19 cellular contexts compared by ENCODE assay signal in the genomic region with DNA sequence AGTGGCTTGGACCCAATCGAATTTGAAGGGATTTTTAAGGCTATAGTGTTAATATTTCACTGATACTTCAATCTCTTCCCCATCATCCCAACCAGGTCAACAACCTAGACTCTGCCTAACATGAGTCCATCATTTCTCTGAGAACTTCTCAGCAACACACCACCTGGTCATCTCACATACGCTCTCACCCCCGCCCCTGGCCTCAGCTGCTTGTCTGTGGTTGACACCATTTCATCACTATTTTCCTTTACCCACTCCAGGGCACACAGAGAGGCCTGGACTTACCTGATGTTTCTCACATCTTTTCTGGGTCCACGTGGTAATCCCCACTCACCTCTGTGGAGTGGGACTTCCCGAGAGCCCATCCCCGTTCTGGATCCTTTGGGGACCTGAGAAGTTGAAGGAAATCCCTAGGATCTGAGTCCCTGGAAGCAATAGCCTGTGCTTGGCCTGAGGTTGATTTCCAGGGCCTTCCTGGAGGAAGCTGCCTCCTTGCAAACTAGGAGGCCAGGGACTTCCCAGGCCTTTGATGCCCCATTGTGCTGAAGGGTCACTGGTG. TPM values are rescaled to one million over a fixed set of nuclear protein-coding genes. Genes with fewer than 3 reads are reported as not detected.
DNase-seq lines count a peak whose midpoint lies in the region; ATAC-seq and TF ChIP-seq lines count a peak whose summit lies in the region.
"Had no signal": no experiment of that assay in that cellular context is flagged by ENCODE, and none has a peak within 500 bp of the region (broad histone marks: within the 10 kb centered on the region; RNA-seq: fewer than 3 reads in every experiment).

No MANE protein-coding gene starts in this region.

- H3K4me2 ChIP-seq in Loucy (ENCODE audit: low read depth, low read length, poor library complexity, severe bottlenecking) = no peak overlapping the region

- H4K20me1 ChIP-seq in Loucy (ENCODE audit: insufficient read depth, low read length, poor library complexity, severe bottlenecking) = no peaks in the 10 kb centered on the region

- intact Hi-C loops in activated T-helper 1 cell treated with anti-CD3 and anti-CD28 coated beads, Interleukin-12 subunit alpha, Interleukin-12 subunit beta, Interleukin-2, Interleukin-4 antibody, amounts not matched to agents 30 ng/mL and 10 ng/mL and 1 ng/mL, durations not matched to agents 14 hours and 24 hours and 36 hours (cut with micrococcal nuclease) = no loop called here

- H3K4me1 ChIP-seq in Loucy (ENCODE audit: insufficient read depth, low read length, poor library complexity, severe bottlenecking) = peaks cover 14% of the 10 kb centered on the region

- H3K27me3 Mint-ChIP-seq in activated T-helper 1 cell treated with anti-CD3 and anti-CD28 coated beads, Interleukin-12 subunit alpha, Interleukin-12 subunit beta, Interleukin-2, Interleukin-4 antibody, amounts not matched to agents 30 ng/mL and 10 ng/mL and 1 ng/mL, durations not matched to agents 14 hours and 24 hours and 36 hours (ENCODE audit: insufficient read depth) = peaks cover 1% of the 10 kb centered on the region

- no peak overlapping the region for H3K27ac Mint-ChIP-seq in activated T-helper 1 cell treated with anti-CD3 and anti-CD28 coated beads, Interleukin-12 subunit alpha, Interleukin-12 subunit beta, Interleukin-2, Interleukin-4 antibody, amounts not matched to agents 30 ng/mL and 10 ng/mL and 1 ng/mL, durations not matched to agents 14 hours and 24 hours and 36 hours

- DNase-seq in myocyte (ENCODE audit: low read depth) = peak; percentile 32
- no peak for DNase-seq in activated T-helper 1 cell treated with anti-CD3 and anti-CD28 coated beads, Interleukin-12 subunit alpha, Interleukin-12 subunit beta, Interleukin-2, Interleukin-4 antibody, amounts not matched to agents 30 ng/mL and 10 ng/mL and 1 ng/mL, durations not matched to agents 14 hours and 24 hours and 36 hours (ENCODE audit: low spot score)
- no peak for DNase-seq in EL
- no peak for DNase-seq in DMS153 (lab: John Stamatoyannopoulos, UW)
- DNase-seq: BE2C; CD4-positive, CD25-positive, alpha-beta regulatory T cell; COR-L47; DMS 273 treated with DMSO at 0.1 percent for 48 hours; NCI-H1436; NCI-H1930; NCI-H345; NCI-H524 treated with DMSO at 0.1 percent for 48 hours; SW 1271 had no signal

- H3K9me3 Mint-ChIP-seq in activated T-helper 1 cell treated with anti-CD3 and anti-CD28 coated beads, Interleukin-12 subunit alpha, Interleukin-12 subunit beta, Interleukin-2, Interleukin-4 antibody, amounts not matched to agents 30 ng/mL and 10 ng/mL and 1 ng/mL, durations not matched to agents 14 hours and 24 hours and 36 hours = no peaks in the 10 kb centered on the region
- H3K9me3 Mint-ChIP-seq: CD4-positive, CD25-positive, alpha-beta regulatory T cell had no signal

- H3K4me3 ChIP-seq in Loucy (ENCODE audit: low read length, poor library complexity, severe bottlenecking) = no peak overlapping the region

- ATAC-seq in GM18511 (IDR thresholded peaks at IDR 0.05; ENCODE audit: unreplicated experiment) = peak; percentile 33
- ATAC-seq: Panc1 had no signal

- H3K4me3 Mint-ChIP-seq in activated T-helper 1 cell treated with anti-CD3 and anti-CD28 coated beads, Interleukin-12 subunit alpha, Interleukin-12 subunit beta, Interleukin-2, Interleukin-4 antibody, amounts not matched to agents 30 ng/mL and 10 ng/mL and 1 ng/mL, durations not matched to agents 14 hours and 24 hours and 36 hours = no peak overlapping the region
- H3K4me3 Mint-ChIP-seq: CD4-positive, CD25-positive, alpha-beta regulatory T cell had no signal

- no peaks in the 10 kb centered on the region for H3K27me3 ChIP-seq in Loucy (ENCODE audit: insufficient read depth, low read length, poor library complexity, severe bottlenecking)
- H3K27me3 ChIP-seq: BE2C had no signal

- H3K9me2 ChIP-seq in Loucy (replicated peaks; ENCODE audit: low read depth, low read length) = no peaks in the 10 kb centered on the region

- no peaks in the 10 kb centered on the region for H3F3A ChIP-seq in Loucy (ENCODE audit: low read depth)

- peaks cover 12% of the 10 kb centered on the region for H3K4me1 Mint-ChIP-seq in activated T-helper 1 cell treated with anti-CD3 and anti-CD28 coated beads, Interleukin-12 subunit alpha, Interleukin-12 subunit beta, Interleukin-2, Interleukin-4 antibody, amounts not matched to agents 30 ng/mL and 10 ng/mL and 1 ng/mL, durations not matched to agents 14 hours and 24 hours and 36 hours (ENCODE audit: low read depth)

- H3K9ac ChIP-seq in Loucy (ENCODE audit: low read depth, low read length, poor library complexity, severe bottlenecking) = no peak overlapping the region

- TF ChIP-seq CTCF in Loucy (conservative IDR thresholded peaks at IDR 0.05; ENCODE audit: low read length) = no peak

- H3K9me3 ChIP-seq in Loucy (ENCODE audit: insufficient read depth, low read depth, low read length) = no peaks in the 10 kb centered on the region
- H3K9me3 ChIP-seq: BE2C had no signal

- peak overlapping the region; percentile 84; the same call in 1 of the 2 replicates for H2AFZ ChIP-seq in Loucy (ENCODE audit: low read length)

- H3K79me2 ChIP-seq in Loucy (ENCODE audit: insufficient read depth, low read length) = peaks cover 2% of the 10 kb centered on the region

- H3K36me3 ChIP-seq in Loucy (ENCODE audit: insufficient read depth, low read length) = no peaks in the 10 kb centered on the region
- H3K36me3 ChIP-seq: BE2C had no signal

- no peaks in the 10 kb centered on the region for H3K36me3 Mint-ChIP-seq in activated T-helper 1 cell treated with anti-CD3 and anti-CD28 coated beads, Interleukin-12 subunit alpha, Interleukin-12 subunit beta, Interleukin-2, Interleukin-4 antibody, amounts not matched to agents 30 ng/mL and 10 ng/mL and 1 ng/mL, durations not matched to agents 14 hours and 24 hours and 36 hours (ENCODE audit: low read depth)
- H3K36me3 Mint-ChIP-seq: CD4-positive, CD25-positive, alpha-beta regulatory T cell had no signal

RNA-seq across cellular contexts. Expression of a gene that starts 3.2 kb away (rescaled TPM):
- total RNA-seq in myocyte = not detected in 2 replicates
- not detected for polyA plus RNA-seq in myocyte (2012)
- total RNA-seq in activated T-helper 1 cell treated with anti-CD3 and anti-CD28 coated beads, Interleukin-12 subunit alpha, Interleukin-12 subunit beta, Interleukin-2, Interleukin-4 antibody, amounts not matched to agents 30 ng/mL and 10 ng/mL and 1 ng/mL, durations not matched to agents 14 hours and 24 hours and 36 hours = not detected in 2 replicates
- total RNA-seq: CD4-positive, CD25-positive, alpha-beta regulatory T cell; Daoy; MCF 10A; SK-MEL-5 had no signal
- polyA plus RNA-seq: CD4-positive, CD25-positive, alpha-beta regulatory T cell had no signal

RNA-seq across cellular contexts. Expression of a gene that starts 5.6 kb away (rescaled TPM):
- 81.9 and 90.8 TPM in 2 replicates for total RNA-seq in myocyte
- polyA plus RNA-seq in myocyte (2012) = 83.4 TPM
- total RNA-seq in activated T-helper 1 cell treated with anti-CD3 and anti-CD28 coated beads, Interleukin-12 subunit alpha, Interleukin-12 subunit beta, Interleukin-2, Interleukin-4 antibody, amounts not matched to agents 30 ng/mL and 10 ng/mL and 1 ng/mL, durations not matched to agents 14 hours and 24 hours and 36 hours = 235 and 239 TPM in 2 replicates

RNA-seq across cellular contexts. Expression of a gene that starts 16.6 kb away (rescaled TPM):
- 75.6 and 86.1 TPM in 2 replicates for total RNA-seq in myocyte
- polyA plus RNA-seq in myocyte (2012) = 209 TPM
- total RNA-seq in activated T-helper 1 cell treated with anti-CD3 and anti-CD28 coated beads, Interleukin-12 subunit alpha, Interleukin-12 subunit beta, Interleukin-2, Interleukin-4 antibody, amounts not matched to agents 30 ng/mL and 10 ng/mL and 1 ng/mL, durations not matched to agents 14 hours and 24 hours and 36 hours = 22.1 and 24.3 TPM in 2 replicates

RNA-seq across cellular contexts. Expression of a gene that starts 39.6 kb away (rescaled TPM):
- total RNA-seq in myocyte = not detected in 2 replicates
- polyA plus RNA-seq in myocyte (2012) = not detected
- not detected in 2 replicates for total RNA-seq in activated T-helper 1 cell treated with anti-CD3 and anti-CD28 coated beads, Interleukin-12 subunit alpha, Interleukin-12 subunit beta, Interleukin-2, Interleukin-4 antibody, amounts not matched to agents 30 ng/mL and 10 ng/mL and 1 ng/mL, durations not matched to agents 14 hours and 24 hours and 36 hours
- total RNA-seq: CD4-positive, CD25-positive, alpha-beta regulatory T cell; Daoy; MCF 10A; SK-MEL-5 had no signal
- polyA plus RNA-seq: CD4-positive, CD25-positive, alpha-beta regulatory T cell had no signal

RNA-seq across cellular contexts. Expression of a gene that starts 49.1 kb away (rescaled TPM):
- total RNA-seq in myocyte = not detected in 2 replicates
- polyA plus RNA-seq in myocyte (2012) = not detected
- total RNA-seq in activated T-helper 1 cell treated with anti-CD3 and anti-CD28 coated beads, Interleukin-12 subunit alpha, Interleukin-12 subunit beta, Interleukin-2, Interleukin-4 antibody, amounts not matched to agents 30 ng/mL and 10 ng/mL and 1 ng/mL, durations not matched to agents 14 hours and 24 hours and 36 hours = not detected in 2 replicates
- total RNA-seq: CD4-positive, CD25-positive, alpha-beta regulatory T cell; Daoy; MCF 10A; SK-MEL-5 had no signal
